Comparison of ENCODE assay signal across 1 cellular context in the genomic region with DNA sequence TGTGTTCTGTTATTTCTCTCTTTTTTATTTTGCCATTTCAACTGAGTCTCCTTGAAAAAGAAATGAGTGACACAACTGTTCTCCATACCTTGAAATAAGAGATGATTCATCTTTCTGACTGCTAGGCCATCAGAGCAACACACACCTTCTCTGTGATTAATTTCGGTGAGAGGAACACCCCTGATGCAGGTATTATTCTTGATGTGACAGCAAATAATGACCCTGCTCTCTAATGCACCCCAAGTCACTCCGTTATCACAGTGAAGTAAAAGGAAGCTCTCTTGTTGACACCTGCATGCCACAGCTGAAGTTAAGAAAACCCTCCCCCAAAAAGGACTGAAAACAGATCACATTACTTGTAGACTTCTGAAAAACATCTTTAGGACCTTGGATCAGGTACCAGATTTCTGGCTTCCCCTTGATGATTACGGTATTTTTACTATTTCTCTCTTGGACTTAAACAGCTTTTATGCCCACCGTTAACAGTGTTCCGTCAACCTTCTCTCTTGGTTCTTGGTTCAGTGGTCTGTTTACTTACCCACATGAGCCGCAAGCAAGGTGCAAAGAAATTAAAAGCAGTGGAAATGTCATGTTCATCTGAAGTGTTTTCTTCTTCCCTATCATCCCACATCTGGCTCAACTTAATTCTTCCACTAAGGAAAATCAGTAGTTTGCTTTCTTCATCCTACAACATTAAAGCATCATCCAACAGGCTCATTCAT.
TF ChIP-seq lines count a peak whose summit lies in the region.

No MANE protein-coding gene starts in this region.

TF ChIP-seq in HepG2, 621 proteins besides CTCF, POLR2A, EP300 and RAD21:
- TF ChIP-seq CBFB (CRISPR knock-in tag; IDR thresholded peaks at IDR 0.05) (no peak), ZNF672 (CRISPR knock-in tag; IDR thresholded peaks at IDR 0.05) (0 out of 2 replicates have a peak, but pooled peaks have one; percentile 39), MBNL3 (CRISPR knock-in tag; conservative IDR thresholded peaks at IDR 0.05) (no peak)
TF ChIP-seq in HepG2: peak in this region for 1.
